ENCODE assay signal across 29 cellular contexts in genomic region chr3:140500473-140500872, GRCh38.
"Had no signal": no experiment of that assay in that cellular context is flagged by ENCODE, and none has a peak within 500 bp of the region (broad histone marks: within the 10 kb centered on the region; RNA-seq: fewer than 3 reads in every experiment).

No MANE protein-coding gene starts in this region.

- H3K27me3 Mint-ChIP-seq: activated naive CD8-positive, alpha-beta T cell treated with anti-CD3 and anti-CD28 coated beads, Interleukin-2, amount 10 ng/mL, durations not matched to agents 7 days and 5 days had no signal

- ATAC-seq: activated CD8-positive, alpha-beta T cell treated with anti-CD3 and anti-CD28 coated beads, Interleukin-2, amount 10 ng/mL, durations not matched to agents 7 days and 5 days had no signal

- H3K4me3 ChIP-seq: adrenal gland, body of pancreas, coronary artery, MG63, Peyer's patch, SJCRH30 had no signal

- H3K9me2 ChIP-seq: SK-N-SH had no signal

- H3K4me2 ChIP-seq: KMS-11, SK-N-SH had no signal

- H3K9me3 Mint-ChIP-seq: activated naive CD8-positive, alpha-beta T cell treated with anti-CD3 and anti-CD28 coated beads, Interleukin-2, amount 10 ng/mL, durations not matched to agents 7 days and 5 days had no signal

- H3K27me3 ChIP-seq: adrenal gland, body of pancreas, MG63, Peyer's patch, SJCRH30 had no signal

- H3K4me3 Mint-ChIP-seq: activated CD8-positive, alpha-beta T cell treated with anti-CD3 and anti-CD28 coated beads, Interleukin-2, amount 10 ng/mL, durations not matched to agents 7 days and 5 days; activated naive CD8-positive, alpha-beta T cell treated with anti-CD3 and anti-CD28 coated beads, Interleukin-2, amount 10 ng/mL, durations not matched to agents 7 days and 5 days had no signal

- DNase-seq: activated CD4-positive, alpha-beta T cell treated with anti-CD3 and anti-CD28 coated beads for 4 hours; activated CD8-positive, alpha-beta memory T cell treated with anti-CD3 and anti-CD28 coated beads, Interleukin-2, amount 50 U/mL, for 48 hours; activated CD8-positive, alpha-beta T cell treated with anti-CD3 and anti-CD28 coated beads, Interleukin-2, amount 10 ng/mL, durations not matched to agents 7 days and 5 days; activated naive CD4-positive, alpha-beta T cell treated with anti-CD3 and anti-CD28 coated beads, Interleukin-2, amount 50 U/mL, for 16 hours; activated naive CD8-positive, alpha-beta T cell treated with anti-CD3 and anti-CD28 coated beads, Interleukin-2, amount 10 ng/mL, durations not matched to agents 7 days and 5 days; activated T-cell treated with anti-CD3 and anti-CD28 coated beads, Interleukin-2, amount 50 U/mL, for 1 hour; adrenal gland; aorta; central memory CD4-positive, alpha-beta T cell; MG63; NCI-H1417; NCI-H1694 treated with DMSO at 0.1 percent for 48 hours; NCI-H2171; NCI-H2227 treated with DMSO at 0.1 percent for 48 hours; NCI-H446 treated with DMSO at 0.1 percent for 48 hours; NCI-H524 treated with DMSO at 0.1 percent for 48 hours; NCI-H774; NK-92 treated with Interleukin-12 subunit alpha and Interleukin-12 subunit beta, amount 100 ng/mL, for 24 hours; OCI-M1; Peyer's patch; Right ventricle myocardium superior; SJCRH30; SK-N-SH; T-helper 1 cell; WERI-Rb-1 had no signal

- H3K27ac Mint-ChIP-seq: activated CD8-positive, alpha-beta T cell treated with anti-CD3 and anti-CD28 coated beads, Interleukin-2, amount 10 ng/mL, durations not matched to agents 7 days and 5 days; activated naive CD8-positive, alpha-beta T cell treated with anti-CD3 and anti-CD28 coated beads, Interleukin-2, amount 10 ng/mL, durations not matched to agents 7 days and 5 days had no signal

- H3K4me1 Mint-ChIP-seq: activated naive CD8-positive, alpha-beta T cell treated with anti-CD3 and anti-CD28 coated beads, Interleukin-2, amount 10 ng/mL, durations not matched to agents 7 days and 5 days had no signal

- H3K27ac ChIP-seq: adrenal gland, coronary artery, KMS-11, Peyer's patch, RWPE1, SJCRH30, WERI-Rb-1 had no signal

- H3K36me3 ChIP-seq: adrenal gland, MG63, Peyer's patch, SJCRH30, WERI-Rb-1 had no signal

- H3K9me3 ChIP-seq: adrenal gland, body of pancreas, MG63, Peyer's patch, SJCRH30, SK-N-SH had no signal

- H3K4me1 ChIP-seq: adrenal gland, Peyer's patch, SJCRH30 had no signal

- H3K36me3 Mint-ChIP-seq: activated naive CD8-positive, alpha-beta T cell treated with anti-CD3 and anti-CD28 coated beads, Interleukin-2, amount 10 ng/mL, durations not matched to agents 7 days and 5 days had no signal
